1 cellular context compared by ENCODE assay signal in genomic region chr4:183111452-183111885, GRCh38.
TF ChIP-seq lines count a peak whose summit lies in the region.

No MANE protein-coding gene starts in this region.

TF ChIP-seq in HepG2, 621 proteins besides CTCF, POLR2A, EP300 and RAD21 (continued from another document and continues in another):
- 0 out of 2 replicates have a peak, but pooled peaks have one; percentile 31 for TF ChIP-seq SOX13 (IDR thresholded peaks at IDR 0.05)
- TF ChIP-seq SOX13 (CRISPR knock-in tag; conservative IDR thresholded peaks at IDR 0.05 in 1 of 2, IDR thresholded peaks at IDR 0.05 in 1 of 2): peak in 1 of 2 experiments; percentile 93; a peak in 2 of 4 replicates
- 0 out of 2 replicates have a peak, but pooled peaks have one; percentile 20 for TF ChIP-seq CSRNP1 (CRISPR knock-in tag; IDR thresholded peaks at IDR 0.05)
- no peak for TF ChIP-seq PHB2 (IDR thresholded peaks at IDR 0.05; ENCODE audit: partially characterized antibody)
- peak; percentile 59 for TF ChIP-seq ZNF18 (CRISPR knock-in tag; IDR thresholded peaks at IDR 0.05; ENCODE audit: insufficient replicate concordance)
- peak; percentile 97 for TF ChIP-seq TEAD3 (CRISPR knock-in tag; optimal IDR thresholded peaks at IDR 0.05; ENCODE audit: borderline replicate concordance)
- TF ChIP-seq IRF2 (CRISPR knock-in tag; IDR thresholded peaks at IDR 0.05): peak; percentile 62; the same call in 1 of the 2 replicates
- TF ChIP-seq MTF1 (CRISPR knock-in tag; IDR thresholded peaks at IDR 0.05): no peak
- no peak for TF ChIP-seq NONO (IDR thresholded peaks at IDR 0.05)
- TF ChIP-seq NONO (CRISPR knock-in tag; conservative IDR thresholded peaks at IDR 0.05): 0 out of 2 replicates have a peak, but pooled peaks have one; percentile 51
- peak; percentile 83 for TF ChIP-seq SIX1 (CRISPR knock-in tag; IDR thresholded peaks at IDR 0.05; ENCODE audit: borderline replicate concordance)
- TF ChIP-seq NR2F2 (IDR thresholded peaks at IDR 0.05; ENCODE audit: borderline replicate concordance, low read depth): peak; percentile 27; the same call in 1 of the 2 replicates
- TF ChIP-seq NBN (conservative IDR thresholded peaks at IDR 0.05): no peak
- TF ChIP-seq JUNB (CRISPR knock-in tag; IDR thresholded peaks at IDR 0.05; ENCODE audit: borderline replicate concordance): peak; percentile 51; the same call in 1 of the 2 replicates
- no peak; the same call in 1 of the 2 replicates for TF ChIP-seq TCF7 (IDR thresholded peaks at IDR 0.05; ENCODE audit: low read depth)
- TF ChIP-seq KLF11 (CRISPR knock-in tag; IDR thresholded peaks at IDR 0.05): no peak
- TF ChIP-seq ZNF629 (CRISPR knock-in tag; conservative IDR thresholded peaks at IDR 0.05): no peak
- no peak for TF ChIP-seq ZNF569 (CRISPR knock-in tag; IDR thresholded peaks at IDR 0.05; ENCODE audit: borderline replicate concordance)
- TF ChIP-seq ZSCAN9 (CRISPR knock-in tag; IDR thresholded peaks at IDR 0.05; ENCODE audit: borderline replicate concordance): no peak
- no peak for TF ChIP-seq HCFC1 (IDR thresholded peaks at IDR 0.05; ENCODE audit: low read depth, low read length)
- TF ChIP-seq ZNF644 (CRISPR knock-in tag; IDR thresholded peaks at IDR 0.05; ENCODE audit: low read depth): 0 out of 2 replicates have a peak, but pooled peaks have one; percentile 23
- peak; percentile 79 for TF ChIP-seq MEF2D (CRISPR knock-in tag; IDR thresholded peaks at IDR 0.05)
- 0 out of 2 replicates have a peak, but pooled peaks have one; percentile 24 for TF ChIP-seq FOSL2 (CRISPR knock-in tag; IDR thresholded peaks at IDR 0.05)
- peak; percentile 62; the same call in 1 of the 2 replicates for TF ChIP-seq ERF (CRISPR knock-in tag; IDR thresholded peaks at IDR 0.05)
- no peak for TF ChIP-seq MTERF4 (CRISPR knock-in tag; IDR thresholded peaks at IDR 0.05)
- peak; percentile 83; the same call in 1 of the 2 replicates for TF ChIP-seq SOX5 (CRISPR knock-in tag; IDR thresholded peaks at IDR 0.05; ENCODE audit: borderline replicate concordance)
- no peak for TF ChIP-seq ZNF550 (CRISPR knock-in tag; IDR thresholded peaks at IDR 0.05; ENCODE audit: borderline replicate concordance)
- peak; percentile 39; the same call in 1 of the 2 replicates for TF ChIP-seq TBX3 (IDR thresholded peaks at IDR 0.05; ENCODE audit: borderline replicate concordance)
- TF ChIP-seq LRRFIP1 (CRISPR knock-in tag; conservative IDR thresholded peaks at IDR 0.05): no peak
- no peak for TF ChIP-seq ZNF580 (CRISPR knock-in tag; IDR thresholded peaks at IDR 0.05; ENCODE audit: borderline replicate concordance, low read depth)
- TF ChIP-seq TFE3 (CRISPR knock-in tag; IDR thresholded peaks at IDR 0.05): peak; percentile 27; the same call in 1 of the 2 replicates
- no peak for TF ChIP-seq ZMYM4 (CRISPR knock-in tag; IDR thresholded peaks at IDR 0.05)
- no peak for TF ChIP-seq ZNF737 (CRISPR knock-in tag; IDR thresholded peaks at IDR 0.05; ENCODE audit: borderline replicate concordance)
- TF ChIP-seq GPBP1L1 (CRISPR knock-in tag; IDR thresholded peaks at IDR 0.05): no peak
- no peak for TF ChIP-seq ZEB1 (IDR thresholded peaks at IDR 0.05; ENCODE audit: insufficient replicate concordance, low read depth)
- peak; percentile 39; the same call in 1 of the 2 replicates for TF ChIP-seq ZNF614 (CRISPR knock-in tag; IDR thresholded peaks at IDR 0.05; ENCODE audit: borderline replicate concordance)
- TF ChIP-seq CENPBD1 (CRISPR knock-in tag; IDR thresholded peaks at IDR 0.05; ENCODE audit: borderline replicate concordance, low read depth): no peak
- peak; percentile 57 for TF ChIP-seq HNF4A (CRISPR knock-in tag; IDR thresholded peaks at IDR 0.05)
- peak; percentile 82 for TF ChIP-seq TARDBP (CRISPR knock-in tag; IDR thresholded peaks at IDR 0.05)
- 0 out of 2 replicates have a peak, but pooled peaks have one; percentile 34 for TF ChIP-seq ZKSCAN8 (CRISPR knock-in tag; IDR thresholded peaks at IDR 0.05; ENCODE audit: borderline replicate concordance)
- TF ChIP-seq SCMH1 (CRISPR knock-in tag; IDR thresholded peaks at IDR 0.05; ENCODE audit: borderline replicate concordance): no peak
- TF ChIP-seq SRSF4 (IDR thresholded peaks at IDR 0.05; ENCODE audit: low read depth, low read length, poor library complexity, severe bottlenecking): no peak
- no peak for TF ChIP-seq TBP (CRISPR knock-in tag; IDR thresholded peaks at IDR 0.05)
- TF ChIP-seq FOXK1 (CRISPR knock-in tag; IDR thresholded peaks at IDR 0.05; ENCODE audit: borderline replicate concordance, low read depth): no peak; the same call in 1 of the 2 replicates
- no peak for TF ChIP-seq FOXP1 (IDR thresholded peaks at IDR 0.05)
- TF ChIP-seq FOXP1 (CRISPR knock-in tag; IDR thresholded peaks at IDR 0.05): peak; percentile 66; the same call in 1 of the 2 replicates
- TF ChIP-seq ZNF331 (CRISPR knock-in tag; IDR thresholded peaks at IDR 0.05): peak; percentile 46; the same call in 1 of the 2 replicates
- TF ChIP-seq PHF5A (CRISPR knock-in tag; IDR thresholded peaks at IDR 0.05; ENCODE audit: low read depth, unreplicated experiment): no peak
- no peak for TF ChIP-seq ZNF674 (CRISPR knock-in tag; IDR thresholded peaks at IDR 0.05; ENCODE audit: low read depth)
- no peak for TF ChIP-seq AGO2 (optimal IDR thresholded peaks at IDR 0.05; ENCODE audit: low read depth, low read length)
- TF ChIP-seq NR2F6 (IDR thresholded peaks at IDR 0.05): peak; percentile 46; the same call in 1 of the 2 replicates
- TF ChIP-seq NR2F6 (CRISPR knock-in tag; IDR thresholded peaks at IDR 0.05): peak; percentile 38; the same call in 1 of the 2 replicates
- TF ChIP-seq MAZ (IDR thresholded peaks at IDR 0.05; ENCODE audit: borderline replicate concordance, low read depth, low read length): no peak
- TF ChIP-seq MAZ (CRISPR knock-in tag; IDR thresholded peaks at IDR 0.05; ENCODE audit: low read depth): no peak
- TF ChIP-seq MTF2 (CRISPR knock-in tag; IDR thresholded peaks at IDR 0.05; ENCODE audit: borderline replicate concordance): no peak
- TF ChIP-seq SMAD1 (CRISPR knock-in tag; IDR thresholded peaks at IDR 0.05; ENCODE audit: borderline replicate concordance, low read depth): no peak
- TF ChIP-seq GFI1 (CRISPR knock-in tag; IDR thresholded peaks at IDR 0.05; ENCODE audit: borderline replicate concordance): peak; percentile 54; the same call in 1 of the 2 replicates
- no peak for TF ChIP-seq E2F1 (CRISPR knock-in tag; IDR thresholded peaks at IDR 0.05)
- peak; percentile 44; the same call in 1 of the 2 replicates for TF ChIP-seq FOXO1 (CRISPR knock-in tag; IDR thresholded peaks at IDR 0.05)
- TF ChIP-seq ZKSCAN5 (CRISPR knock-in tag; IDR thresholded peaks at IDR 0.05): no peak
- TF ChIP-seq ZNF615 (CRISPR knock-in tag; IDR thresholded peaks at IDR 0.05; ENCODE audit: borderline replicate concordance): no peak
- no peak for TF ChIP-seq KAT7 (CRISPR knock-in tag; IDR thresholded peaks at IDR 0.05; ENCODE audit: borderline replicate concordance)
- TF ChIP-seq ZFP91 (CRISPR knock-in tag; IDR thresholded peaks at IDR 0.05; ENCODE audit: borderline replicate concordance): no peak
